Comparison of ENCODE assay signal across 8 cellular contexts in the genomic region with DNA sequence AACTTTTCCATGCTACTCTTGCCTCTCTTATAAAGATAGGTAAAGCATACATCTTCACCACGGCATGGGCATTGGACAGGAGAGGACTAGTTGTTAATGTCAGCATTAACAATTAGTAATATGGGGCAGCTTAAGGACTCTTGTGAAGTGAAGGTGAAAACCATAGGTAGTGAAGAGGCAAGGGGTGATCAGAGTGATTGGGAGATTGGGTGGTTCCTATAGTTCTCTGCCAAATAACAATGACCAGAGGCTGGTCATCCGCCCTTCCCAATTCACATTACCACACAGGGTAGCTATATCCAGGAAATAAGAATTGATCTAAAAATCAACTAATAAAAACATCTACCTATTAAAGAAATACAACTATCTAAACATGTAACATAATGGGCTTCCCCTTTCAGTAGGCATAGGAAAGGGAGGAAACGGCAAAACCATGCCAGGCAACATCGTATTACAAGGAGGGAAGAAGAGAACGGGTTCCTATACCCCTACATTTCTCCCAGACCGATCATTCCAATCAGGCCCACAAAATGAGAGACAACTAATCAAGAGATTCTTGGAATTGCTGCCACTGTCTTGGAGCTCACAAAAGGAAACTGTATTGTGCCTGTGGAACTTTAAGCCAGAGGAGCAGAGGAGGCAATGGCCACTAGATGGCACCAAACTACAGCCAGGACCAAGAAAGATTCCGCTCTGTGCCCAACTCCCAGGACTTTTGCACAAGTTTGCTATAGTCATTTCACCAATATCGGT.
A peak's percentile ranks its signal among the peaks of the same experiment; 100 is the strongest.
DNase-seq lines count a peak whose midpoint lies in the region; FAIRE-seq and TF ChIP-seq lines count a peak whose summit lies in the region.

No MANE protein-coding gene starts in this region.

- H3K27me3 Mint-ChIP-seq in activated naive CD8-positive, alpha-beta T cell treated with anti-CD3 and anti-CD28 coated beads for 36 hours, result no peaks in the 10 kb centered on the region

- FAIRE-seq in H54 (lab: Jason Lieb, UNC), result peak; percentile 99

- H3K27me3 ChIP-seq in MG63, result no peaks in the 10 kb centered on the region
- no peaks in the 10 kb centered on the region for H3K27me3 ChIP-seq in cardiac muscle cell

- H3K9me3 ChIP-seq in MG63, result no peaks in the 10 kb centered on the region
- no peaks in the 10 kb centered on the region for H3K9me3 ChIP-seq in cardiac muscle cell (ENCODE audit: low read depth)

- H3K27ac ChIP-seq in cardiac muscle cell, result peak overlapping the region; percentile 32

- peaks cover 36% of the 10 kb centered on the region for H3K4me1 ChIP-seq in cardiac muscle cell (ENCODE audit: low read depth)

- DNase-seq in H54 (ENCODE audit: insufficient read length, low spot score), result peak; percentile 12
- DNase-seq in MG63, result peak; percentile 72
- peak; percentile 48 for DNase-seq in SKM-1 (lab: John Stamatoyannopoulos, UW; ENCODE audit: unreplicated experiment)
- peak; percentile 58 for DNase-seq in activated naive CD8-positive, alpha-beta T cell treated with anti-CD3 and anti-CD28 coated beads for 36 hours
- peak; percentile 88 to 89 for DNase-seq in cardiac muscle cell (ENCODE audit: low read depth in 1 of 2, low spot score in 1 of 2)
- DNase-seq in putamen (ENCODE audit: low spot score), result peak; percentile 65
- DNase-seq in cortex of kidney (lab: John Stamatoyannopoulos, UW), result no peak

- H3K4me3 ChIP-seq in GM08714 (ENCODE audit: low read length) (peak overlapping the region; percentile 67; the same call in 1 of the 2 replicates), MG63 (no peak overlapping the region), cardiac muscle cell (no peak overlapping the region)

- H3K4me3 Mint-ChIP-seq in activated naive CD8-positive, alpha-beta T cell treated with anti-CD3 and anti-CD28 coated beads for 36 hours, result peak overlapping the region; percentile 33

- no peak overlapping the region for H3K27ac Mint-ChIP-seq in activated naive CD8-positive, alpha-beta T cell treated with anti-CD3 and anti-CD28 coated beads for 36 hours

- TF ChIP-seq CTCF in cardiac muscle cell (IDR thresholded peaks at IDR 0.05; ENCODE audit: low read depth, low read length), result peak; percentile 98

- H3K36me3 ChIP-seq in MG63, result no peaks in the 10 kb centered on the region
- no peaks in the 10 kb centered on the region for H3K36me3 ChIP-seq in cardiac muscle cell

- no peaks in the 10 kb centered on the region for H3K9me3 Mint-ChIP-seq in activated naive CD8-positive, alpha-beta T cell treated with anti-CD3 and anti-CD28 coated beads for 36 hours

- H3K36me3 Mint-ChIP-seq in activated naive CD8-positive, alpha-beta T cell treated with anti-CD3 and anti-CD28 coated beads for 36 hours, result no peaks in the 10 kb centered on the region

- peaks cover 12% of the 10 kb centered on the region for H3K4me1 Mint-ChIP-seq in activated naive CD8-positive, alpha-beta T cell treated with anti-CD3 and anti-CD28 coated beads for 36 hours

- TF ChIP-seq POLR2A in H54 (IDR thresholded peaks at IDR 0.05; ENCODE audit: low read depth, low read length), result no peak
